13 cellular contexts compared by ENCODE assay signal in the genomic region with DNA sequence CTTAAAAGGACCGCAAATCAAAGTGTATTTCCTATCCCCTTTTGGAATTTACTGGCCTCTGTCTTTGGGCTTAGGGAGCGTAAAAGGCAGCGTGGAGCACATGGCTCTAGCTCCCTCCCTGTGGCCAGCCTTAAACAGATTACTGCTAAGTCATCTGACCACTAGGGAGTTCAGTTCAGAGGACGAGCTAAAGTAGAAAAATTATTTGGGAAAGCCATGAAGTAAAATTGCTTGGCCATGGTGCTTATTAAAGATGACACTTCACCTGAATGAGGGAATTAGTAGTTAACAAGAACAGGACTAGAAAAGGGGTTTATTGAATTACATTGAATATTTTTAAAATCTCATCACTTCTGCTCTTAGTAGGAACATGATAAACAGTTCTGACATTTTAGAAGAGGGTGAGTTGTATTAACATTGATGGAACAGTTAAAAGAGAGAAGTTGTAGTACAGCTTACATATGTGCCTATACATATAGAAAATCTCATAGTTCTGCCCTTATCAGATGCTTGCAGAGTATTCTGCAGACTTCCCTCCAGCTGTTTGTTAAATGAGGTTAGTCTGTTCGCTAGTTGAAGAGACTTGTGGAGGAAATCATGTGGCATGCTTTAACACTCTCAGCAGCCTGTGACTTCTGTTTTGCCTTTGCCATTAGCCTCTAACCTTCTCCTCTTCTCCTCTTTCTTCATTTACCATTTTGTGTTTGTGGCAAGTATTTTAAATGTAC. TPM values are rescaled to one million over a fixed set of nuclear protein-coding genes. Genes with fewer than 3 reads are reported as not detected.
DNase-seq lines count a peak whose midpoint lies in the region; ATAC-seq and TF ChIP-seq lines count a peak whose summit lies in the region.
"Had no signal": no experiment of that assay in that cellular context is flagged by ENCODE, and none has a peak within 500 bp of the region (broad histone marks: within the 10 kb centered on the region; RNA-seq: fewer than 3 reads in every experiment).

No MANE protein-coding gene starts in this region.

- peak overlapping the region; percentile 80 for H3K27ac Mint-ChIP-seq in activated naive CD4-positive, alpha-beta T cell treated with anti-CD3 and anti-CD28 coated beads, Interleukin-2, amount 10 ng/mL, durations not matched to agents 7 days and 5 days
- peak overlapping the region; percentile 89 for H3K27ac Mint-ChIP-seq in activated naive CD8-positive, alpha-beta T cell
- no peak overlapping the region for H3K27ac Mint-ChIP-seq in Calu3 (ENCODE audit: unreplicated experiment)

- peaks cover 42% of the 10 kb centered on the region for H3K36me3 Mint-ChIP-seq in activated naive CD4-positive, alpha-beta T cell treated with anti-CD3 and anti-CD28 coated beads, Interleukin-2, amount 10 ng/mL, durations not matched to agents 7 days and 5 days
- H3K36me3 Mint-ChIP-seq in activated naive CD8-positive, alpha-beta T cell = peaks cover 3% of the 10 kb centered on the region
- H3K36me3 Mint-ChIP-seq in Calu3 (ENCODE audit: insufficient read depth, unreplicated experiment) = peaks cover 11% of the 10 kb centered on the region

- WGBS in testis, 2 donors = 51 to 71% methylated on average over 5 of the region's 5 CpGs

- H3K4me3 ChIP-seq in testis = no peak overlapping the region
- H3K4me3 ChIP-seq: ascending aorta, skin epidermis had no signal

- peak; percentile 66 for ATAC-seq in left ventricle myocardium superior
- ATAC-seq in HG02798 (IDR thresholded peaks at IDR 0.05; ENCODE audit: poor library complexity, unreplicated experiment) = no peak
- ATAC-seq in HG03045 (IDR thresholded peaks at IDR 0.05; ENCODE audit: unreplicated experiment) = no peak
- ATAC-seq: Panc1 had no signal

- no peak for TF ChIP-seq CTCF in testis (IDR thresholded peaks at IDR 0.05)
- no peak for TF ChIP-seq CTCF in Calu3 (IDR thresholded peaks at IDR 0.05; ENCODE audit: unreplicated experiment)

- intact Hi-C loops in left ventricle myocardium superior (cut with micrococcal nuclease) (no loop called here), testis (cut with DNase I; ENCODE audit: low total_unique reads) (no loop called here), Calu3 (cut with micrococcal nuclease; ENCODE audit: unreplicated experiment) (loop anchor here (5.0 kb wide), 1 partner anchor 127 kb away; no protein-coding TSS in a partner anchor)

- DNase-seq in activated naive CD4-positive, alpha-beta T cell treated with anti-CD3 and anti-CD28 coated beads, Interleukin-2, amount 10 ng/mL, durations not matched to agents 7 days and 5 days = no peak
- no peak for DNase-seq in activated naive CD4-positive, alpha-beta T cell (lab: John Stamatoyannopoulos, UW)
- DNase-seq in left ventricle myocardium superior (no peak), testis (peak; percentile 41), Calu3 (no peak)
- DNase-seq: activated CD4-positive, alpha-beta T cell treated with anti-CD3 and anti-CD28 coated beads for 1 hour; NCI-H1930 had no signal

- TF ChIP-seq POLR2A in testis (IDR thresholded peaks at IDR 0.05) = no peak

- H3K27me3 Mint-ChIP-seq in activated naive CD4-positive, alpha-beta T cell treated with anti-CD3 and anti-CD28 coated beads, Interleukin-2, amount 10 ng/mL, durations not matched to agents 7 days and 5 days = no peaks in the 10 kb centered on the region
- no peaks in the 10 kb centered on the region for H3K27me3 Mint-ChIP-seq in activated naive CD8-positive, alpha-beta T cell
- no peaks in the 10 kb centered on the region for H3K27me3 Mint-ChIP-seq in Calu3 (ENCODE audit: unreplicated experiment)

- peaks cover 12% of the 10 kb centered on the region for H3K4me1 ChIP-seq in testis

- CTCF ChIA-PET in activated naive CD4-positive, alpha-beta T cell treated with anti-CD3 and anti-CD28 coated beads, Interleukin-2, amount 10 ng/mL, durations not matched to agents 7 days and 5 days (lab: Charles Lee) = interaction anchor here (0.8 to 7.1 kb wide), 3 partner anchors 13 to 71 kb away, joined by 3 to 124 read pairs (median 5); a partner anchor contains a TSS
- CTCF ChIA-PET in Calu3 (lab: Charles Lee) = no interaction called here

- H3K9me3 Mint-ChIP-seq in activated naive CD4-positive, alpha-beta T cell treated with anti-CD3 and anti-CD28 coated beads, Interleukin-2, amount 10 ng/mL, durations not matched to agents 7 days and 5 days = no peaks in the 10 kb centered on the region
- H3K9me3 Mint-ChIP-seq in activated naive CD8-positive, alpha-beta T cell (ENCODE audit: low read depth) = no peaks in the 10 kb centered on the region
- no peaks in the 10 kb centered on the region for H3K9me3 Mint-ChIP-seq in Calu3 (ENCODE audit: low read depth, unreplicated experiment)

- no peaks in the 10 kb centered on the region for H3K36me3 ChIP-seq in testis (ENCODE audit: low read depth, missing control alignments)

- H3K4me3 Mint-ChIP-seq in activated naive CD4-positive, alpha-beta T cell treated with anti-CD3 and anti-CD28 coated beads, Interleukin-2, amount 10 ng/mL, durations not matched to agents 7 days and 5 days = no peak overlapping the region
- peak overlapping the region; percentile 15 for H3K4me3 Mint-ChIP-seq in activated naive CD8-positive, alpha-beta T cell
- H3K4me3 Mint-ChIP-seq in Calu3 (ENCODE audit: low read depth, unreplicated experiment) = no peak overlapping the region

- H3K4me1 Mint-ChIP-seq in activated naive CD4-positive, alpha-beta T cell treated with anti-CD3 and anti-CD28 coated beads, Interleukin-2, amount 10 ng/mL, durations not matched to agents 7 days and 5 days = peaks cover 39% of the 10 kb centered on the region
- peaks cover 48% of the 10 kb centered on the region for H3K4me1 Mint-ChIP-seq in activated naive CD8-positive, alpha-beta T cell (ENCODE audit: low read depth)
- H3K4me1 Mint-ChIP-seq in Calu3 (ENCODE audit: low read depth, unreplicated experiment) = peaks cover 27% of the 10 kb centered on the region

- BruUV-seq in Calu3 (replicated peaks; lab: Mats Ljungman, UMichigan) = no TSS peak

- H3K27ac ChIP-seq in testis = no peak overlapping the region
- H3K27ac ChIP-seq: ascending aorta had no signal

- H3K27me3 ChIP-seq in testis = no peaks in the 10 kb centered on the region
- H3K27me3 ChIP-seq: ascending aorta had no signal

- H3K9me3 ChIP-seq in testis = no peaks in the 10 kb centered on the region
- H3K9me3 ChIP-seq: ascending aorta had no signal

RNA-seq across cellular contexts. Expression of a gene that starts 31.2 kb away (rescaled TPM):
- total RNA-seq in left ventricle myocardium superior (0.87 TPM), testis (10 to 100 TPM; 57.5 to 61.7 TPM), Calu3 (2022) (52.3 and 59.3 TPM in 2 replicates)
- polyA plus RNA-seq in testis (ENCODE audit: insufficient read depth, low read depth, low replicate concordance) = 109 TPM

Comparison
In these comparisons a context has a peak if more than half of its experiments do, and no peak if none do; other contexts are left out.
1. RNA of a gene that starts 31.2 kb away (total RNA-seq): 57.5 to 61.7 TPM in testis and 52.3 to 59.3 TPM in Calu3; 0.87 TPM in left ventricle myocardium superior (single experiment); every median in the first group is over 10 times any median in the second.